In genomic region chr4:42843694-42844093, GRCh38 we compare ENCODE assay signal across 20 cellular contexts. TPM values are rescaled to one million over a fixed set of nuclear protein-coding genes. Genes with fewer than 3 reads are reported as not detected.
DNase-seq lines count a peak whose midpoint lies in the region; ATAC-seq, FAIRE-seq and TF ChIP-seq lines count a peak whose summit lies in the region.
"Had no signal": no experiment of that assay in that cellular context is flagged by ENCODE, and none has a peak within 500 bp of the region (broad histone marks: within the 10 kb centered on the region; RNA-seq: fewer than 3 reads in every experiment).

No MANE protein-coding gene starts in this region.

- WGBS in right lobe of liver (ENCODE audit: insufficient coverage, low coverage, low lambda C conversion rate, missing lambda C conversion rate), result 54% methylated on average over 2 of the region's 2 CpGs

- H3K27me3 Mint-ChIP-seq in WTC11 (ENCODE audit: low read depth), result no peaks in the 10 kb centered on the region

- POLR2A ChIA-PET in WTC11 (lab: Charles Lee), result interaction anchor here (0.5 kb wide), 1 partner anchor 38 kb away, joined by 3 read pairs; no protein-coding TSS in a partner anchor

- intact Hi-C loops in right lobe of liver (cut with DNase I), result no loop called here

- 0 out of 2 replicates have a peak, but pooled peaks cover 3% of the 10 kb centered on the region for H3K27me3 ChIP-seq in SJCRH30
- peaks cover 0 to 26% of the 10 kb centered on the region in 2 donors for H3K27me3 ChIP-seq in right lobe of liver
- H3K27me3 ChIP-seq: BLaER1 treated with 17β-estradiol and CSF1 and Interleukin-3, amounts not matched to agents 10 nM and 100 nM; SJSA1 had no signal

- H3K9me3 ChIP-seq in SJCRH30 (replicated peaks), result no peaks in the 10 kb centered on the region
- no peaks in the 10 kb centered on the region for H3K9me3 ChIP-seq in right lobe of liver
- H3K9me3 ChIP-seq: BLaER1 treated with 17β-estradiol and CSF1 and Interleukin-3, amounts not matched to agents 10 nM and 100 nM; SJSA1 had no signal

- DNase-seq in D721Med (ENCODE audit: insufficient read length, low spot score) (no peak), NAMALWA (ENCODE audit: low spot score) (peak; percentile 7), OCI-M1 (lab: John Stamatoyannopoulos, UW) (peak; percentile 12), midbrain (lab: John Stamatoyannopoulos, UW) (peak; percentile 6), WTC11 (ENCODE audit: low spot score) (no peak), SJCRH30 (no peak), right lobe of liver (no peak)
- DNase-seq: CD8-positive, alpha-beta memory T cell; DMS79; MV-4-11; NCI-H1417 treated with DMSO at 0.1 percent for 48 hours; NCI-H187 treated with DMSO at 0.1 percent for 48 hours; NCI-H345; NCI-H526 treated with DMSO at 0.1 percent for 48 hours; SW 1271 had no signal

- peaks cover 10% of the 10 kb centered on the region; the same call in 1 of the 2 replicates for H3K9me3 Mint-ChIP-seq in WTC11
- H3K9me3 Mint-ChIP-seq: CD8-positive, alpha-beta memory T cell had no signal

- no peak for ATAC-seq in WTC11
- ATAC-seq in right lobe of liver, result no peak
- ATAC-seq: Panc1 had no signal

- H3K27ac ChIP-seq in SJCRH30 (no peak overlapping the region), right lobe of liver (no peak overlapping the region)
- H3K27ac ChIP-seq: BLaER1 treated with 17β-estradiol and CSF1 and Interleukin-3, amounts not matched to agents 10 nM and 100 nM; SJSA1 had no signal

- H3K36me3 ChIP-seq in SJCRH30 (no peaks in the 10 kb centered on the region), right lobe of liver (no peaks in the 10 kb centered on the region)
- H3K36me3 ChIP-seq: BLaER1 treated with 17β-estradiol and CSF1 and Interleukin-3, amounts not matched to agents 10 nM and 100 nM; SJSA1 had no signal

- no peak overlapping the region for H3K4me3 Mint-ChIP-seq in WTC11
- H3K4me3 Mint-ChIP-seq: CD8-positive, alpha-beta memory T cell had no signal

- no peaks in the 10 kb centered on the region for H3K36me3 Mint-ChIP-seq in WTC11
- H3K36me3 Mint-ChIP-seq: CD8-positive, alpha-beta memory T cell had no signal

- H3K4me1 ChIP-seq in SJCRH30, result no peaks in the 10 kb centered on the region
- no peaks in the 10 kb centered on the region for H3K4me1 ChIP-seq in right lobe of liver
- H3K4me1 ChIP-seq: BLaER1 treated with 17β-estradiol and CSF1 and Interleukin-3, amounts not matched to agents 10 nM and 100 nM; SJSA1 had no signal

- TF ChIP-seq CTCF in D721Med (IDR thresholded peaks at IDR 0.05; ENCODE audit: insufficient read depth, missing control alignments), result no peak
- no peak for TF ChIP-seq CTCF in WTC11 (IDR thresholded peaks at IDR 0.05)
- no peak for TF ChIP-seq CTCF in right lobe of liver (IDR thresholded peaks at IDR 0.05)

- FAIRE-seq in D721Med (lab: Jason Lieb, UNC), result peak; percentile 91

- TF ChIP-seq POLR2A in right lobe of liver (IDR thresholded peaks at IDR 0.05), result no peak

- H3K4me3 ChIP-seq in SJCRH30 (no peak overlapping the region), right lobe of liver (no peak overlapping the region)
- H3K4me3 ChIP-seq: BLaER1 treated with 17β-estradiol and CSF1 and Interleukin-3, amounts not matched to agents 10 nM and 100 nM; SJSA1 had no signal

- H3K4me1 Mint-ChIP-seq in WTC11, result no peaks in the 10 kb centered on the region
- H3K4me1 Mint-ChIP-seq: CD8-positive, alpha-beta memory T cell had no signal

- CTCF ChIA-PET in WTC11 (lab: Charles Lee), result interaction anchor here (1.4 kb wide), 1 partner anchor 275 kb away, joined by 3 read pairs; no protein-coding TSS in a partner anchor

- no peak overlapping the region for H3K27ac Mint-ChIP-seq in WTC11
- H3K27ac Mint-ChIP-seq: CD8-positive, alpha-beta memory T cell had no signal

TF ChIP-seq in WTC11, 78 proteins besides CTCF, POLR2A, EP300 and RAD21:
- TF ChIP-seq NR2C2 (CRISPR knock-in tag; IDR thresholded peaks at IDR 0.05) (no peak), SMAD3 (CRISPR knock-in tag; IDR thresholded peaks at IDR 0.05; ENCODE audit: borderline replicate concordance) (no peak), IRF1 (CRISPR knock-in tag; IDR thresholded peaks at IDR 0.05) (no peak), ZSCAN18 (CRISPR knock-in tag; IDR thresholded peaks at IDR 0.05) (no peak)
TF ChIP-seq in WTC11: peak in this region for 0.

RNA-seq across cellular contexts. Expression of gene GRXCR1, which starts 48.8 kb away (rescaled TPM):
- total RNA-seq in WTC11 (2021) (not detected in 3 replicates), right lobe of liver (not detected)
- not detected in 2 replicates for total RNA-seq in SJCRH30 (2014; rRNA removed; shearing (Covaris generic))
- total RNA-seq: A673; CD8-positive, alpha-beta memory T cell; H4; SJSA1 had no signal

Comparison
In these comparisons a context has a peak if more than half of its experiments do, and no peak if none do; other contexts are left out.
1. DNase-seq: peak in NAMALWA (single experiment), OCI-M1 (single experiment) and midbrain (single experiment); none in D721Med (single experiment), WTC11 (single experiment), SJCRH30 (0 of 2) and right lobe of liver (0 of 3).